Comparison of ENCODE assay signal across 17 cellular contexts in the genomic region with DNA sequence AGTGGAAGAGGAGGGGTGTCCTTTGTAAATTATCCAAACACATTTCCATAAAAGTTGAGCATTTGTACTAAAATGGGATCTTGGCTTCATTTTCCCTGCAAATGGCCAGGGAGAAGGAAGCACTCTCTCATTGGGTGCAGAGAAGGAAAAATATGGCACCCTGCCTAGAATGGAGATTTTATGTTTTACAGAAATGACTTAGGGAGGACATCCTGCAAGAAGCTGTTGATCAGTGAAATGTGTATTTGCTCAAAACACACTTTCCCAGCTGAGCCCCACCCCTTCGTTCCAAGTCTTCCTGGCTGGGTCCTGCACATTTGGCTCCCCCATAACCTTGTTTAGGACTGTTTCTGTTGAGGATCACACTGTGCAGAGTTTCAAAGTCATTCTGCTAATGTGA.
"Had no signal": no experiment of that assay in that cellular context is flagged by ENCODE, and none has a peak within 500 bp of the region (broad histone marks: within the 10 kb centered on the region; RNA-seq: fewer than 3 reads in every experiment).

No MANE protein-coding gene starts in this region.

- H3K27ac ChIP-seq: epithelial cell of prostate, esophagus squamous epithelium, foreskin keratinocyte, neutrophil, spleen, testis, tibial nerve had no signal

- H3K9me3 ChIP-seq: neutrophil, testis had no signal

- H3K4me3 ChIP-seq: esophagus squamous epithelium, spleen, testis, tibial nerve had no signal

- H3K4me1 ChIP-seq: esophagus squamous epithelium, foreskin keratinocyte, spleen, testis had no signal

- H3K27me3 ChIP-seq: esophagus squamous epithelium, foreskin keratinocyte, neutrophil, spleen, testis, tibial nerve had no signal

- FAIRE-seq: keratinocyte had no signal

- DNase-seq: effector memory CD8-positive, alpha-beta T cell; esophagus squamous epithelium; foreskin keratinocyte; head of caudate nucleus; mesendoderm; naive thymus-derived CD4-positive, alpha-beta T cell; posterior cingulate gyrus; spleen; stimulated activated CD4-positive, alpha-beta T cell treated with anti-CD3 and anti-CD28 coated beads, Interleukin-15, amount 100 ng/mL, for 24 hours; stimulated activated CD4-positive, alpha-beta T cell treated with anti-CD3 and anti-CD28 coated beads, Interleukin-1b, Interleukin-23, amount 100 ng/mL, for 48 hours; stimulated activated CD4-positive, alpha-beta T cell treated with anti-CD3 and anti-CD28 coated beads, Interleukin-4, amount 100 ng/mL, for 24 hours; testis had no signal

- ATAC-seq: effector memory CD8-positive, alpha-beta T cell; foreskin keratinocyte; naive thymus-derived CD4-positive, alpha-beta T cell; stimulated activated memory B cell treated with anti-CD40 and anti-IgM and Interleukin-4, amounts not matched to agents 10 μg/mL and 1 μg/mL and 100 μg/mL, for 72 hours had no signal

- H3K36me3 ChIP-seq: esophagus squamous epithelium, neutrophil, spleen, tibial nerve had no signal
